8 cellular contexts compared by ENCODE assay signal in genomic region chr19:51593138-51593890, GRCh38. TPM values are rescaled to one million over a fixed set of nuclear protein-coding genes. Genes with fewer than 3 reads are reported as not detected.
DNase-seq lines count a peak whose midpoint lies in the region; TF ChIP-seq lines count a peak whose summit lies in the region.

No MANE protein-coding gene starts in this region.

- TF ChIP-seq CTCF in AG04450 (IDR thresholded peaks at IDR 0.05; ENCODE audit: low read depth, low read length) (no peak), mammary epithelial cell (conservative IDR thresholded peaks at IDR 0.05 in 1 of 2, IDR thresholded peaks at IDR 0.05 in 1 of 2; ENCODE audit: extremely low read depth in 1 of 2, insufficient read depth in 1 of 2, low read depth in 1 of 2, low read length in 2 of 2) (no peak)

- no peak for DNase-seq in AG04450 (ENCODE audit: low read depth, low spot score)
- no peak for DNase-seq in mammary epithelial cell
- no peak for DNase-seq in HPDE6-E6E7 (ENCODE audit: extremely low spot score)
- no peak for DNase-seq in stimulated activated CD4-positive, alpha-beta T cell treated with anti-CD3 and anti-CD28 coated beads, Interleukin-4, amount 100 ng/mL, for 24 hours
- DNase-seq in retina: no peak
- no peak for DNase-seq in UCSD-AML1 (lab: John Stamatoyannopoulos, UW; ENCODE audit: unreplicated experiment)

- no peaks in the 10 kb centered on the region for H3K79me2 ChIP-seq in mammary epithelial cell (ENCODE audit: insufficient read depth, low read length)

- dilution Hi-C loops in mammary epithelial cell (cut with HindIII; ENCODE audit: low sequenced_read_pairs): no loop called here

- intact Hi-C loops in mammary epithelial cell (cut with micrococcal nuclease): loop anchor here (5.0 kb wide), 1 partner anchor 64 kb away; no protein-coding TSS in a partner anchor

- H3K36me3 ChIP-seq in HUES48 (ENCODE audit: control insufficient read depth, insufficient read depth, low read length) (peaks cover 3% of the 10 kb centered on the region; the same call in 1 of the 2 replicates), mammary epithelial cell (ENCODE audit: insufficient read depth, low read length) (no peaks in the 10 kb centered on the region), mucosa of stomach (ENCODE audit: control insufficient read depth, insufficient read depth, low read length) (no peaks in the 10 kb centered on the region)

- in situ Hi-C loops in mammary epithelial cell (cut with MboI; ENCODE audit: low sequenced_read_pairs in 2 of 2): no loop called here

- WGBS in mammary epithelial cell (ENCODE audit: low coverage, missing lambda C conversion rate): 11% methylated on average over 9 of the region's 10 CpGs

- H3K9ac ChIP-seq in HUES48 (ENCODE audit: low read depth, low read length): no peak overlapping the region
- H3K9ac ChIP-seq in mammary epithelial cell (ENCODE audit: insufficient read depth, low read length): no peak overlapping the region
- peak overlapping the region; percentile 3 for H3K9ac ChIP-seq in mucosa of stomach (ENCODE audit: low read length)

- CTCF ChIA-PET in AG04450 (lab: Charles Lee): interaction anchor here (1.0 kb wide), 1 partner anchor 68 kb away, joined by 4 read pairs; no protein-coding TSS in a partner anchor
- CTCF ChIA-PET in mammary epithelial cell (lab: Charles Lee; ENCODE audit: low non-redundant PET): no interaction called here

- H3K4me3 ChIP-seq in AG04450 (ENCODE audit: low read depth, low read length): peak overlapping the region; percentile 76
- H3K4me3 ChIP-seq in HUES48 (ENCODE audit: low read depth, low read length): peak overlapping the region; percentile 78
- peak overlapping the region; percentile 40 to 70 (median 68) for H3K4me3 ChIP-seq in mammary epithelial cell (replicated peaks in 1 of 3; ENCODE audit: insufficient read depth in 1 of 3, low read depth in 2 of 3, low read length in 3 of 3)
- peak overlapping the region; percentile 81 for H3K4me3 ChIP-seq in mucosa of stomach (ENCODE audit: low read length)

- no peaks in the 10 kb centered on the region for H4K20me1 ChIP-seq in mammary epithelial cell (ENCODE audit: insufficient read depth, low read length)

- H3K27me3 ChIP-seq in AG04450 (ENCODE audit: control insufficient read depth, insufficient read depth, low read length) (no peaks in the 10 kb centered on the region), HUES48 (ENCODE audit: control insufficient read depth, insufficient read depth, low read length) (no peaks in the 10 kb centered on the region), mammary epithelial cell (ENCODE audit: insufficient read depth, low read length) (no peaks in the 10 kb centered on the region), mucosa of stomach (ENCODE audit: control insufficient read depth, insufficient read depth, low read length) (no peaks in the 10 kb centered on the region)

- H3K4me1 ChIP-seq in HUES48 (ENCODE audit: control insufficient read depth, insufficient read depth, low read length): peaks cover 7% of the 10 kb centered on the region; the same call in 1 of the 2 replicates
- H3K4me1 ChIP-seq in mammary epithelial cell (ENCODE audit: insufficient read depth, low read length): peaks cover 3% of the 10 kb centered on the region
- H3K4me1 ChIP-seq in mucosa of stomach (ENCODE audit: control insufficient read depth, insufficient read depth, low read length): peaks cover 17% of the 10 kb centered on the region

- peak overlapping the region; percentile 97 for H2AFZ ChIP-seq in mammary epithelial cell (ENCODE audit: low read depth, low read length)

- peak overlapping the region; percentile 96 for H3K4me2 ChIP-seq in mammary epithelial cell (ENCODE audit: insufficient read depth, low read depth, low read length)

- BruUV-seq in mammary epithelial cell (replicated peaks; lab: Mats Ljungman, UMichigan): no TSS peak

- H3K9me3 ChIP-seq in AG04450 (ENCODE audit: control insufficient read depth, insufficient read depth, low read length) (peaks cover 2% of the 10 kb centered on the region; the same call in 1 of the 2 replicates), HUES48 (ENCODE audit: control insufficient read depth, insufficient read depth, low read length) (peaks cover 3% of the 10 kb centered on the region; the same call in 1 of the 2 replicates), mammary epithelial cell (replicated peaks; ENCODE audit: insufficient read depth, low read length) (peaks cover 2% of the 10 kb centered on the region), mucosa of stomach (ENCODE audit: control insufficient read depth, low read length) (no peaks in the 10 kb centered on the region)

- H3K27ac ChIP-seq in AG04450 (ENCODE audit: low read depth, low read length) (no peak overlapping the region), HUES48 (ENCODE audit: low read depth, low read length) (no peak overlapping the region), mammary epithelial cell (ENCODE audit: insufficient read depth, low read depth, low read length) (no peak overlapping the region)

- POLR2A ChIA-PET in AG04450 (lab: Yijun Ruan, JAX): interaction anchor here (1.3 kb wide), 2 partner anchors 22 to 96 kb away, joined by 5 read pairs; partner anchors contain the start of gene ZNF175

RNA-seq across cellular contexts. Expression of gene ZNF175, which starts 22.2 kb away (rescaled TPM):
- polyA plus RNA-seq in AG04450 (2011; rRNA removed): 4.8 and 6.4 TPM in 2 replicates
- 10.3 and 14.0 TPM in 2 replicates for polyA minus RNA-seq in AG04450 (2011; rRNA and poly(A)+ RNA removed)
- total RNA-seq in mammary epithelial cell: 1 to 10 TPM; 4.8 to 6.9 TPM
- polyA plus RNA-seq in mammary epithelial cell: 1.8 TPM
- 8.4 TPM for polyA minus RNA-seq in mammary epithelial cell

RNA-seq across cellular contexts. Expression of gene SIGLEC5, which starts 36.9 kb away (rescaled TPM):
- polyA plus RNA-seq in AG04450 (2011; rRNA removed) (not detected in 2 replicates), mammary epithelial cell (not detected)
- not detected in 2 replicates for polyA minus RNA-seq in AG04450 (2011; rRNA and poly(A)+ RNA removed)
- not detected for total RNA-seq in mammary epithelial cell
- not detected for polyA minus RNA-seq in mammary epithelial cell

RNA-seq across cellular contexts. Expression of gene SIGLEC14, which starts 53.3 kb away (rescaled TPM):
- not detected in 2 replicates for polyA plus RNA-seq in AG04450 (2011; rRNA removed)
- polyA minus RNA-seq in AG04450 (2011; rRNA and poly(A)+ RNA removed): not detected in 2 replicates
- total RNA-seq in mammary epithelial cell: not detected
- polyA plus RNA-seq in mammary epithelial cell: 0.03 TPM
- not detected for polyA minus RNA-seq in mammary epithelial cell
